22 cellular contexts compared by ENCODE assay signal in the genomic region with DNA sequence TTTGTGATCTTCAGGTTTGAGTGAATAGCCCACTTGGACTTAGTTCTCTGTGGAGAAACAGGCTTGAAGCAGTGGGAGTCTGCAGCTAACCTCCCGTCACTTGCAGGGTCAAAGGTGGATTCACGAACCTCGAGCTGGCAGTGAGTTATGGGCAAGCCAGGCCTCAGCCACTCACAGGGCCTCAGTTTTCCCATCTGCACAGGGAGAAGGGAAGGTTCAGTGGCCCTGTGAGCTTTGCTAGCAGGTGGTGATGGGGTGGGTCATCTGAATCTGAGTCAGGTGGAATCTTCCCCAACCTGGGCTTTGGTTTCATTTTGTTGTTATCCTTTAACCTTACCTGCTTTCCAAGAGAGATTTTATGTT.
DNase-seq lines count a peak whose midpoint lies in the region; ATAC-seq, FAIRE-seq and TF ChIP-seq lines count a peak whose summit lies in the region.
"Had no signal": no experiment of that assay in that cellular context is flagged by ENCODE, and none has a peak within 500 bp of the region (broad histone marks: within the 10 kb centered on the region; RNA-seq: fewer than 3 reads in every experiment).

No MANE protein-coding gene starts in this region.

- H3K27ac ChIP-seq in GM12878 (ENCODE audit: control insufficient read depth, insufficient read depth) (peak overlapping the region; percentile 2; the same call in 1 of the 2 replicates), liver (ENCODE audit: low read depth in 1 of 2, low read length in 2 of 2) (peak overlapping the region in 1 of 2 donors; percentile 25)
- H3K27ac ChIP-seq: brain microvascular endothelial cell, heart left ventricle, vagina had no signal

- peak; percentile 54 for ATAC-seq in GM12878
- ATAC-seq in activated CD8-positive, alpha-beta T cell treated with anti-CD3 and anti-CD28 coated beads, Interleukin-2, amount 10 ng/mL, durations not matched to agents 7 days and 5 days = no peak
- no peak for ATAC-seq in GM21529 (IDR thresholded peaks at IDR 0.05; ENCODE audit: unreplicated experiment)
- ATAC-seq: heart left ventricle, right cardiac atrium had no signal

- RAD21 ChIA-PET in GM12878 (lab: Charles Lee; ENCODE audit: unreplicated experiment) = interaction anchor here (0.7 to 2.3 kb wide), 7 partner anchors 24 to 90 kb away, joined by 3 to 9 read pairs (median 3); no protein-coding TSS in a partner anchor

- TF ChIP-seq CTCF in GM12878 (IDR thresholded peaks at IDR 0.05 in 2 of 3, conservative IDR thresholded peaks at IDR 0.05 in 1 of 3; ENCODE audit: control insufficient read depth in 2 of 3, extremely low read depth in 1 of 3, insufficient read depth in 1 of 3, low read depth in 3 of 3, low read length in 3 of 3) (no peak), liver (IDR thresholded peaks at IDR 0.05; ENCODE audit: low read depth, low read length, missing input control) (no peak), CD14-positive monocyte (IDR thresholded peaks at IDR 0.05) (no peak)

- CTCF ChIA-PET in GM12878 (lab: Yijun Ruan, JAX) = interaction anchor here (0.6 to 2.5 kb wide), 7 partner anchors 11 to 90 kb away, joined by 3 to 14 read pairs (median 5); a partner anchor contains a TSS
- CTCF ChIA-PET in activated CD8-positive, alpha-beta T cell treated with anti-CD3 and anti-CD28 coated beads, Interleukin-2, amount 10 ng/mL, durations not matched to agents 7 days and 5 days (lab: Charles Lee) = no interaction called here

- no peak for FAIRE-seq in GM12878 (lab: Jason Lieb, UNC)
- FAIRE-seq: colon had no signal

- H3K9ac ChIP-seq in GM12878 (ENCODE audit: control insufficient read depth, insufficient read depth, low read length) = no peak overlapping the region
- peak overlapping the region in 1 of 2 donors; percentile 18 for H3K9ac ChIP-seq in liver (ENCODE audit: low read depth in 1 of 2, low read length in 2 of 2)

- WGBS in GM12878 (ENCODE audit: insufficient coverage, insufficient replicate concordance, low lambda C conversion rate, missing lambda C conversion rate) = 96% methylated on average over 3 of the region's 3 CpGs
- WGBS in liver = 27% methylated on average over 3 of the region's 3 CpGs

- no peak overlapping the region for H3K4me3 Mint-ChIP-seq in CD14-positive monocyte
- H3K4me3 Mint-ChIP-seq in activated CD8-positive, alpha-beta T cell treated with anti-CD3 and anti-CD28 coated beads, Interleukin-2, amount 10 ng/mL, durations not matched to agents 7 days and 5 days = no peak overlapping the region
- H3K4me3 Mint-ChIP-seq: CD4-positive, alpha-beta T cell had no signal

- no peak overlapping the region for H2AFZ ChIP-seq in GM12878 (ENCODE audit: control insufficient read depth, low read depth, low read length)

- H3K27ac Mint-ChIP-seq in CD14-positive monocyte = no peak overlapping the region
- H3K27ac Mint-ChIP-seq in activated CD8-positive, alpha-beta T cell treated with anti-CD3 and anti-CD28 coated beads, Interleukin-2, amount 10 ng/mL, durations not matched to agents 7 days and 5 days = no peak overlapping the region
- H3K27ac Mint-ChIP-seq: CD4-positive, alpha-beta T cell had no signal

- H3K27me3 Mint-ChIP-seq in CD14-positive monocyte (ENCODE audit: low read depth in 3 of 3) = peaks cover 0 to 6% (median 1%) of the 10 kb centered on the region in 3 donors
- H3K27me3 Mint-ChIP-seq in activated CD8-positive, alpha-beta T cell treated with anti-CD3 and anti-CD28 coated beads, Interleukin-2, amount 10 ng/mL, durations not matched to agents 7 days and 5 days (ENCODE audit: low read depth) = no peaks in the 10 kb centered on the region
- H3K27me3 Mint-ChIP-seq: CD4-positive, alpha-beta T cell had no signal

- no TSS peak for BruUV-seq in GM12878 (replicated peaks; lab: Mats Ljungman, UMichigan)

- TF ChIP-seq RAD21 in GM12878 (IDR thresholded peaks at IDR 0.05; ENCODE audit: insufficient read depth, low read depth, low read length) (no peak), liver (IDR thresholded peaks at IDR 0.05) (peak in 1 of 2 donors; percentile 11)

- H3K79me2 ChIP-seq in GM12878 (ENCODE audit: control insufficient read depth, insufficient read depth, low read length) = no peaks in the 10 kb centered on the region

- in situ Hi-C loops in ACHN (cut with HindIII; ENCODE audit: low pct_ligation_motif_present, low pct_unique_long_range_greater_than_20kb, low sequenced_read_pairs) (no loop called here), GM12878 (cut with MboI) (no loop called here)

- peaks cover 4% of the 10 kb centered on the region for H3K4me1 Mint-ChIP-seq in CD14-positive monocyte
- H3K4me1 Mint-ChIP-seq in activated CD8-positive, alpha-beta T cell treated with anti-CD3 and anti-CD28 coated beads, Interleukin-2, amount 10 ng/mL, durations not matched to agents 7 days and 5 days (ENCODE audit: low read depth) = no peaks in the 10 kb centered on the region

- intact Hi-C loops in GM12878 (cut with micrococcal nuclease; ENCODE audit: unreplicated experiment) (no loop called here), CD14-positive monocyte (cut with micrococcal nuclease) (no loop called here)

- no peaks in the 10 kb centered on the region for H4K20me1 ChIP-seq in GM12878 (ENCODE audit: control insufficient read depth, insufficient read depth)

- H3K4me3 ChIP-seq in GM12878 (no peak overlapping the region), liver (ENCODE audit: low read depth in 1 of 3, low read length in 3 of 3) (no peak overlapping the region)
- H3K4me3 ChIP-seq: heart left ventricle, lung, vagina had no signal

- DNase-seq in ACHN = peak; percentile 11
- peak; percentile 28 for DNase-seq in HuH-7 (ENCODE audit: low spot score)
- DNase-seq in GM12878 (ENCODE audit: low read depth, low spot score) = no peak
- DNase-seq in activated CD4-positive, CD25-positive, alpha-beta regulatory T cell treated with anti-CD3 and anti-CD28 coated beads, Interleukin-2, amount 50 U/mL, for 72 hours = no peak
- DNase-seq in CD14-positive monocyte (ENCODE audit: low spot score) = no peak
- DNase-seq in activated CD8-positive, alpha-beta T cell treated with anti-CD3 and anti-CD28 coated beads, Interleukin-2, amount 10 ng/mL, durations not matched to agents 7 days and 5 days = no peak
- DNase-seq: activated CD4-positive, alpha-beta T cell treated with anti-CD3 and anti-CD28 coated beads for 48 hours; brain microvascular endothelial cell; CD4-positive, alpha-beta T cell; DMS153; GF-D8; heart left ventricle; NCI-H1048; NCI-H2029 treated with DMSO at 0.1 percent for 48 hours; occipital lobe; right cardiac atrium; stimulated activated CD4-positive, alpha-beta T cell treated with anti-CD3 and anti-CD28 coated beads, Interleukin-15, amount 100 ng/mL, for 24 hours had no signal

- no peaks in the 10 kb centered on the region for H3K36me3 Mint-ChIP-seq in CD14-positive monocyte
- H3K36me3 Mint-ChIP-seq in activated CD8-positive, alpha-beta T cell treated with anti-CD3 and anti-CD28 coated beads, Interleukin-2, amount 10 ng/mL, durations not matched to agents 7 days and 5 days (ENCODE audit: low read depth) = no peaks in the 10 kb centered on the region

- H3K9me3 Mint-ChIP-seq in CD14-positive monocyte = no peaks in the 10 kb centered on the region
- no peaks in the 10 kb centered on the region for H3K9me3 Mint-ChIP-seq in activated CD8-positive, alpha-beta T cell treated with anti-CD3 and anti-CD28 coated beads, Interleukin-2, amount 10 ng/mL, durations not matched to agents 7 days and 5 days (ENCODE audit: insufficient read depth)
- H3K9me3 Mint-ChIP-seq: CD4-positive, alpha-beta T cell had no signal

- no peak for TF ChIP-seq EP300 in GM12878 (IDR thresholded peaks at IDR 0.05; ENCODE audit: borderline replicate concordance in 1 of 2, control insufficient read depth in 1 of 2, low read depth in 2 of 2, low read length in 2 of 2)

- no peak for TF ChIP-seq POLR2A in GM12878 (IDR thresholded peaks at IDR 0.05; ENCODE audit: low read depth, low read length)

- SMC1A ChIA-PET in GM12878 (lab: Charles Lee; ENCODE audit: uncharacterized antibody, unreplicated experiment) = interaction anchor here (0.9 to 1.8 kb wide), 7 partner anchors 15 to 88 kb away, joined by 3 to 11 read pairs (median 5); no protein-coding TSS in a partner anchor

- H3K4me2 ChIP-seq in GM12878 (ENCODE audit: control insufficient read depth, insufficient read depth) = 0 out of 2 replicates have a peak overlapping the region, but pooled peaks have one; percentile 7

- H3K36me3 ChIP-seq in GM12878 (ENCODE audit: control insufficient read depth in 2 of 2, insufficient read depth in 2 of 2, low read length in 1 of 2) (peaks cover 2 to 10% of the 10 kb centered on the region in 2 experiments; a peak in 2 of 4 replicates), liver (ENCODE audit: control insufficient read depth in 4 of 4, insufficient read depth in 3 of 4, low read depth in 1 of 4, low read length in 3 of 4) (peaks cover 0 to 17% (median 14%) of the 10 kb centered on the region in 4 donors)

- H3K27me3 ChIP-seq in GM12878 (replicated peaks in 1 of 2; ENCODE audit: control insufficient read depth in 2 of 2, insufficient read depth in 2 of 2, low read length in 1 of 2) (no peaks in the 10 kb centered on the region), liver (ENCODE audit: control insufficient read depth in 4 of 4, insufficient read depth in 4 of 4, low read length in 3 of 4) (no peaks in the 10 kb centered on the region)
- H3K27me3 ChIP-seq: brain microvascular endothelial cell, heart left ventricle, vagina had no signal

- H3K4me1 ChIP-seq in GM12878 (ENCODE audit: control insufficient read depth, insufficient read depth, low read length) (peaks cover 3% of the 10 kb centered on the region; the same call in 1 of the 2 replicates), liver (ENCODE audit: control insufficient read depth in 4 of 4, insufficient read depth in 4 of 4, low read length in 3 of 4) (peaks cover 6 to 12% (median 9%) of the 10 kb centered on the region in 4 donors)

- H3K9me3 ChIP-seq in GM12878 (replicated peaks; ENCODE audit: control insufficient read depth, insufficient read depth, low read length) (no peaks in the 10 kb centered on the region), liver (ENCODE audit: control insufficient read depth in 4 of 4, low read length in 3 of 4) (no peaks in the 10 kb centered on the region)
- H3K9me3 ChIP-seq: heart left ventricle, vagina had no signal

- POLR2A ChIA-PET in GM12878 (lab: Charles Lee) = interaction anchor here (0.5 to 1.2 kb wide), 6 partner anchors 30 to 993 kb away, joined by 3 to 8 read pairs (median 4); no protein-coding TSS in a partner anchor
- POLR2A ChIA-PET in activated CD8-positive, alpha-beta T cell treated with anti-CD3 and anti-CD28 coated beads, Interleukin-2, amount 10 ng/mL, durations not matched to agents 7 days and 5 days (lab: Charles Lee) = no interaction called here

TF ChIP-seq in GM12878, 131 proteins besides CTCF, POLR2A, EP300 and RAD21 (continues in another document):
- TF ChIP-seq NR2F1 (conservative IDR thresholded peaks at IDR 0.05) (peak; percentile 52; the same call in 1 of the 2 replicates), BCL11A (IDR thresholded peaks at IDR 0.05; ENCODE audit: low read depth, low read length) (no peak), SMARCA5 (IDR thresholded peaks at IDR 0.05) (no peak)

TF ChIP-seq in liver, 16 proteins besides CTCF, POLR2A, EP300 and RAD21 (continues in another document):
- TF ChIP-seq TAF1 (conservative IDR thresholded peaks at IDR 0.05) (no peak), NR2F2 (IDR thresholded peaks at IDR 0.05) (peak; percentile 17)

Comparison
In these comparisons a context has a peak if more than half of its experiments do, and no peak if none do; other contexts are left out.
1. DNase-seq: peak in ACHN (single experiment) and HuH-7 (single experiment); none in GM12878 (single experiment), activated CD4-positive, CD25-positive, alpha-beta regulatory T cell treated with anti-CD3 and anti-CD28 coated beads, Interleukin-2, amount 50 U/mL, for 72 hours (single experiment), CD14-positive monocyte (single experiment) and activated CD8-positive, alpha-beta T cell treated with anti-CD3 and anti-CD28 coated beads, Interleukin-2, amount 10 ng/mL, durations not matched to agents 7 days and 5 days (single experiment).